Comparison of ENCODE assay signal across 9 cellular contexts in the genomic region with DNA sequence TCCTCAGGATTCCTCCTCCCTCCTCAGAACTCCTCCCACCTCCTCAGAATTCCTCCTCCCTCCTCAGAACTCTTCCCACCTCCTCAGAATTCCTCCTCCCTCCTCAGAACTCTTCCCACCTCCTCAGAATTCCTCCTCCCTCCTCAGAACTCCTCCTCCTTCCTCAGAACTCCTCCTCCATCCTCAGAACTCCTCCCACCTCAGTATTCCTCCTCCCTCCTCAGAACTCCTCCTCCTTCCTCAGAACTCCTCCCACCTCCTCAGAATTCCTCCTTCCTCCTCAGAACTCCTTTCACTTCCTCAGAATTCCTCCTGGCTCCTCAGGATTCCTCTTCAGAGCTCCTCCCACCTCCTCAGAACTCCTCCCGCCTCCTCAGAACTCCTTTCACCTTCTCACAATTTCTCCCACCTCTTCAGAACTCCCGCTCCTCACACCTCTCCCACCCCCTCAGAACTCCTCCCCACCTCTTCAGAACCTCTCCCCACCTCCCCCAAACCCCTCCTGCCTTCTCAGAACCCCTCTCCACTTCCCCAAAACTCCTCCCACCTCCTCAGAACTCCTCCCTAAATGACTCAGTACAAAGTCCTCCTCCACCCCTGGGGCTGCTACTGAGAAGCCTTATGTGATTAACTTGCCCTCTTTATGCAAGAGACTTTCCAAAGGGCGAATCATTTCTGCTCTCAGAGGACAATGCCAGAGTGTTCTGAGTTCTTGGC. TPM values are rescaled to one million over a fixed set of nuclear protein-coding genes. Genes with fewer than 3 reads are reported as not detected.
DNase-seq lines count a peak whose midpoint lies in the region; ATAC-seq, FAIRE-seq and TF ChIP-seq lines count a peak whose summit lies in the region.
"Had no signal": no experiment of that assay in that cellular context is flagged by ENCODE, and none has a peak within 500 bp of the region (broad histone marks: within the 10 kb centered on the region; RNA-seq: fewer than 3 reads in every experiment).

No MANE protein-coding gene starts in this region.

- intact Hi-C loops in activated CD8-positive, alpha-beta T cell treated with anti-CD3 and anti-CD28 coated beads for 36 hours (cut with micrococcal nuclease), result no loop called here
- intact Hi-C loops in kidney (cut with DNase I), result no loop called here

- CTCF ChIA-PET in activated CD8-positive, alpha-beta T cell treated with anti-CD3 and anti-CD28 coated beads for 36 hours (lab: Charles Lee), result interaction anchor here (3.1 kb wide), 1 partner anchor 36 kb away, joined by 15 read pairs; no protein-coding TSS in a partner anchor

- H3K36me3 ChIP-seq in SJCRH30, result peaks cover 2% of the 10 kb centered on the region; the same call in 1 of the 2 replicates
- H3K36me3 ChIP-seq in kidney (ENCODE audit: control insufficient read depth in 1 of 2, insufficient read depth in 2 of 2, low read length in 2 of 2), result peaks cover 19 to 27% of the 10 kb centered on the region in 2 donors

- no peak overlapping the region for H3K9ac ChIP-seq in kidney (ENCODE audit: low read length in 2 of 2)

- H3K27ac Mint-ChIP-seq in activated CD8-positive, alpha-beta T cell treated with anti-CD3 and anti-CD28 coated beads for 36 hours, result no peak overlapping the region

- no peaks in the 10 kb centered on the region for H3K27me3 Mint-ChIP-seq in activated CD8-positive, alpha-beta T cell treated with anti-CD3 and anti-CD28 coated beads for 36 hours

- peaks cover 8% of the 10 kb centered on the region for H3K36me3 Mint-ChIP-seq in activated CD8-positive, alpha-beta T cell treated with anti-CD3 and anti-CD28 coated beads for 36 hours (ENCODE audit: low read depth)

- no peak overlapping the region for H3K4me3 Mint-ChIP-seq in activated CD8-positive, alpha-beta T cell treated with anti-CD3 and anti-CD28 coated beads for 36 hours

- H3K9me3 ChIP-seq in SJCRH30 (replicated peaks) (no peaks in the 10 kb centered on the region), kidney (ENCODE audit: control insufficient read depth in 1 of 2, low read length in 2 of 2) (no peaks in the 10 kb centered on the region)

- no peak for FAIRE-seq in kidney (lab: Jason Lieb, UNC)

- H3K4me1 ChIP-seq in SJCRH30 (peaks cover 14% of the 10 kb centered on the region), kidney (ENCODE audit: control insufficient read depth in 1 of 2, insufficient read depth in 1 of 2, low read depth in 1 of 2, low read length in 2 of 2) (peaks cover 0 to 9% of the 10 kb centered on the region in 2 donors)

- DNase-seq in A172 (ENCODE audit: low spot score) (peak; percentile 86), HPDE6-E6E7 (ENCODE audit: extremely low spot score) (peak; percentile 81), iPS-NIHi7 (ENCODE audit: extremely low spot score) (peak; percentile 53), SJCRH30 (no peak), midbrain (lab: John Stamatoyannopoulos, UW) (no peak), kidney (no peak)
- peak; percentile 57 for DNase-seq in activated CD8-positive, alpha-beta T cell treated with anti-CD3 and anti-CD28 coated beads for 36 hours

- TF ChIP-seq CTCF in activated CD8-positive, alpha-beta T cell treated with anti-CD3 and anti-CD28 coated beads for 36 hours (IDR thresholded peaks at IDR 0.05), result no peak
- no peak for TF ChIP-seq CTCF in kidney (IDR thresholded peaks at IDR 0.05; ENCODE audit: borderline replicate concordance, extremely low read depth, insufficient read depth)

- no peaks in the 10 kb centered on the region for H3K9me3 Mint-ChIP-seq in activated CD8-positive, alpha-beta T cell treated with anti-CD3 and anti-CD28 coated beads for 36 hours

- POLR2A ChIA-PET in activated CD8-positive, alpha-beta T cell treated with anti-CD3 and anti-CD28 coated beads for 36 hours (lab: Charles Lee), result no interaction called here

- peaks cover 19% of the 10 kb centered on the region for H3K4me1 Mint-ChIP-seq in activated CD8-positive, alpha-beta T cell treated with anti-CD3 and anti-CD28 coated beads for 36 hours (ENCODE audit: low read depth)

- ATAC-seq in activated CD8-positive, alpha-beta T cell treated with anti-CD3 and anti-CD28 coated beads for 36 hours, result peak; percentile 88
- ATAC-seq in HG03342 (IDR thresholded peaks at IDR 0.05; ENCODE audit: unreplicated experiment), result no peak

- H3K27me3 ChIP-seq in SJCRH30, result no peaks in the 10 kb centered on the region

- H3K4me3 ChIP-seq in SJCRH30 (no peak overlapping the region), kidney (ENCODE audit: low read length in 2 of 2) (no peak overlapping the region)

- no peak overlapping the region for H3K27ac ChIP-seq in SJCRH30
- H3K27ac ChIP-seq in kidney (ENCODE audit: low read depth in 2 of 2, low read length in 2 of 2), result no peak overlapping the region

RNA-seq across cellular contexts. Expression of gene SLC46A2, which starts 23.2 kb away (rescaled TPM):
- total RNA-seq in A172 (2014; rRNA removed; shearing (Covaris generic)), result not detected in 2 replicates
- not detected for total RNA-seq in activated CD8-positive, alpha-beta T cell treated with anti-CD3 and anti-CD28 coated beads for 36 hours
- total RNA-seq in SJCRH30 (2014; rRNA removed; shearing (Covaris generic)), result not detected in 2 replicates
- 0.66 TPM for total RNA-seq in kidney
- not detected for polyA plus RNA-seq in kidney (ENCODE audit: insufficient read depth, low read depth, low replicate concordance)
- total RNA-seq: T-helper 1 cell treated with Interleukin-12 subunit alpha and Interleukin-12 subunit beta and Interleukin-4 antibody, amounts not matched to agents 30 ng/mL and 1 ng/mL, for 36 hours had no signal

Comparison
In these comparisons a context has a peak if more than half of its experiments do, and no peak if none do; other contexts are left out.
1. DNase-seq: peak in A172 (single experiment), HPDE6-E6E7 (single experiment), activated CD8-positive, alpha-beta T cell treated with anti-CD3 and anti-CD28 coated beads for 36 hours (single experiment) and iPS-NIHi7 (single experiment); none in SJCRH30 (0 of 2), midbrain (single experiment) and kidney (single experiment).